In genomic region chr15:50828610-50829206, GRCh38 we compare ENCODE assay signal across 9 cellular contexts.
DNase-seq lines count a peak whose midpoint lies in the region; ATAC-seq and TF ChIP-seq lines count a peak whose summit lies in the region.
"Had no signal": no experiment of that assay in that cellular context is flagged by ENCODE, and none has a peak within 500 bp of the region (broad histone marks: within the 10 kb centered on the region; RNA-seq: fewer than 3 reads in every experiment).

No MANE protein-coding gene starts in this region.

- H3K27ac ChIP-seq in right cardiac atrium (ENCODE audit: low read length): no peak overlapping the region
- H3K27ac ChIP-seq in smooth muscle cell (ENCODE audit: low read depth): peak overlapping the region; percentile 6
- H3K27ac ChIP-seq: 22Rv1 had no signal

- H3K4me3 ChIP-seq in right cardiac atrium (ENCODE audit: low read length) (no peak overlapping the region), smooth muscle cell (no peak overlapping the region)

- intact Hi-C loops in right cardiac atrium (cut with DNase I): no loop called here

- no peak overlapping the region for H3K9ac ChIP-seq in smooth muscle cell (ENCODE audit: low read depth)

- H3K4me1 ChIP-seq in right cardiac atrium (ENCODE audit: control insufficient read depth, insufficient read depth, low read length) (peaks cover 2% of the 10 kb centered on the region), smooth muscle cell (ENCODE audit: low read depth) (no peaks in the 10 kb centered on the region)

- H3K79me2 ChIP-seq in smooth muscle cell (ENCODE audit: low read depth): no peaks in the 10 kb centered on the region

- no peaks in the 10 kb centered on the region for H3K36me3 ChIP-seq in smooth muscle cell (ENCODE audit: low read depth)

- peaks cover 8% of the 10 kb centered on the region for H3K4me1 Mint-ChIP-seq in osteocyte (ENCODE audit: unreplicated experiment)

- H3K9me3 Mint-ChIP-seq in osteocyte (ENCODE audit: unreplicated experiment): no peaks in the 10 kb centered on the region

- no peaks in the 10 kb centered on the region for H3K36me3 Mint-ChIP-seq in osteocyte (ENCODE audit: unreplicated experiment)

- H3K4me3 Mint-ChIP-seq in osteocyte (ENCODE audit: unreplicated experiment): no peak overlapping the region

- no peak for TF ChIP-seq CTCF in smooth muscle cell (IDR thresholded peaks at IDR 0.05; ENCODE audit: borderline replicate concordance, insufficient read depth, poor library complexity, severe bottlenecking)
- TF ChIP-seq CTCF in osteocyte (IDR thresholded peaks at IDR 0.05): no peak

- H3K27me3 ChIP-seq in right cardiac atrium (ENCODE audit: control insufficient read depth, insufficient read depth) (no peaks in the 10 kb centered on the region), smooth muscle cell (ENCODE audit: low read depth) (no peaks in the 10 kb centered on the region)

- ATAC-seq in right cardiac atrium (peak; percentile 81), GM18517 (IDR thresholded peaks at IDR 0.05; ENCODE audit: unreplicated experiment) (no peak)

- peaks cover 2% of the 10 kb centered on the region for H3F3A ChIP-seq in smooth muscle cell (ENCODE audit: low read depth)

- no peak overlapping the region for H3K27ac Mint-ChIP-seq in osteocyte (ENCODE audit: unreplicated experiment)

- no peaks in the 10 kb centered on the region for H3K9me3 ChIP-seq in right cardiac atrium (ENCODE audit: control insufficient read depth, low read length)
- H3K9me3 ChIP-seq in smooth muscle cell (replicated peaks; ENCODE audit: low read depth): no peaks in the 10 kb centered on the region

- H3K4me2 ChIP-seq in smooth muscle cell: peak overlapping the region; percentile 42

- peaks cover 10% of the 10 kb centered on the region for H3K27me3 Mint-ChIP-seq in osteocyte (ENCODE audit: unreplicated experiment)

- no peak overlapping the region for H2AFZ ChIP-seq in smooth muscle cell (ENCODE audit: low read depth)

- WGBS in right cardiac atrium: 32% methylated on average over 4 of the region's 4 CpGs
- 27% methylated on average over 4 of the region's 4 CpGs for WGBS in smooth muscle cell (ENCODE audit: low lambda C conversion rate)

- DNase-seq in DMS 273 (lab: John Stamatoyannopoulos, UW; ENCODE audit: unreplicated experiment) (peak; percentile 32), DMS 273 treated with DMSO at 0.1 percent for 48 hours (lab: John Stamatoyannopoulos, UW) (no peak), SW 1271 (lab: John Stamatoyannopoulos, UW) (peak; percentile 21 to 28), right cardiac atrium (peak in 1 of 3 donors; percentile 36), smooth muscle cell (lab: John Stamatoyannopoulos, UW; ENCODE audit: unreplicated experiment) (no peak), osteocyte (ENCODE audit: extremely low spot score, unreplicated experiment) (no peak), cerebellum (ENCODE audit: low spot score) (no peak)

- H4K20me1 ChIP-seq in smooth muscle cell (ENCODE audit: low read depth): no peaks in the 10 kb centered on the region

Comparison
In these comparisons a context has a peak if more than half of its experiments do, and no peak if none do; other contexts are left out.
1. DNase-seq: peak in DMS 273 (single experiment) and SW 1271 (2 of 2); none in DMS 273 treated with DMSO at 0.1 percent for 48 hours (single experiment), smooth muscle cell (single experiment), osteocyte (single experiment) and cerebellum (single experiment).